Comparison of ENCODE assay signal across 15 cellular contexts in the genomic region with DNA sequence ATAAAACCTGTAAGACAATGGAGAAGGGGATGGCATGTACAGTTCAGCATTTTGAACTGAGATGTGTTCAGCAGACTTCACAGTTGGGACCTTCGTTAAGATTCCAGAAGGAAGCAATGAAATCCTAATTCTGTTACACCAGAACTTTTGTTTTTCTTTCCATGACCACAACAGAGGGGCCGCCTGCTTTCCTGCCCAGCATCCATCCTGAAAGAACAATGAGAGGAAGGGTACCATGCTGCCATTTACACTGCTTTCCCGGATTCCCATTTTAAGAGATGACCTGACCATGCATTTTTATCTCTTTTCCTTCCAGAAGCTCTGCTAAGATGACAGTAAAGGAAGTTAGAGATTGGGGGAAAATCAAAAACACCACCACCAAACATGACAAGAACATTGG.
DNase-seq lines count a peak whose midpoint lies in the region; ATAC-seq and TF ChIP-seq lines count a peak whose summit lies in the region.
"Had no signal": no experiment of that assay in that cellular context is flagged by ENCODE, and none has a peak within 500 bp of the region (broad histone marks: within the 10 kb centered on the region; RNA-seq: fewer than 3 reads in every experiment).

No MANE protein-coding gene starts in this region.

- CTCF ChIA-PET in CD8-positive, alpha-beta T cell (lab: Charles Lee), result interaction anchor here (0.8 to 1.1 kb wide), 2 partner anchors 10 to 47 kb away, joined by 3 read pairs; no protein-coding TSS in a partner anchor
- CTCF ChIA-PET in PC-3 (lab: Charles Lee), result no interaction called here

- POLR2A ChIA-PET in CD8-positive, alpha-beta T cell (lab: Charles Lee), result interaction anchor here (0.7 to 1.4 kb wide), 4 partner anchors 8 to 33 kb away, joined by 3 to 5 read pairs (median 4); no protein-coding TSS in a partner anchor
- POLR2A ChIA-PET in PC-3 (lab: Charles Lee; ENCODE audit: unreplicated experiment), result no interaction called here

- H4K20me1 ChIP-seq in PC-3 (ENCODE audit: low read length) (no peaks in the 10 kb centered on the region), neural progenitor cell (ENCODE audit: low read depth) (peaks cover 9% of the 10 kb centered on the region)

- H3K27ac ChIP-seq in CD8-positive, alpha-beta T cell (ENCODE audit: low read depth, low read length), result no peak overlapping the region
- H3K27ac ChIP-seq in PC-3 (ENCODE audit: low read length) (peak overlapping the region; percentile 97), neural progenitor cell (no peak overlapping the region)

- no TSS peak for BruUV-seq in PC-3 (replicated peaks; lab: Mats Ljungman, UMichigan)

- peak overlapping the region; percentile 92 for H3K27ac Mint-ChIP-seq in CD8-positive, alpha-beta T cell
- H3K27ac Mint-ChIP-seq in neural progenitor cell, result peak overlapping the region; percentile 24
- H3K27ac Mint-ChIP-seq: progenitor cell of endocrine pancreas had no signal

- H3F3A ChIP-seq in PC-3 (ENCODE audit: low read length, unreplicated experiment) (no peaks in the 10 kb centered on the region), neural progenitor cell (ENCODE audit: low read depth) (peaks cover 8% of the 10 kb centered on the region)

- no peak for DNase-seq in CD8-positive, alpha-beta T cell
- no peak for DNase-seq in PC-3
- peak; percentile 65 to 67 for DNase-seq in dermis microvascular lymphatic vessel endothelial cell (ENCODE audit: low read depth in 2 of 2)
- no peak for DNase-seq in neural progenitor cell (ENCODE audit: low spot score)
- DNase-seq in GDM1 (lab: John Stamatoyannopoulos, UW), result no peak
- no peak for DNase-seq in NCI-H226
- DNase-seq: activated gamma-delta T cell treated with Interleukin-2 at 50 U/mL for 16 hours, DMS153, KBM-7, left colon, NCI-H1048, SHP77 had no signal

- H3K4me2 ChIP-seq in PC-3 (ENCODE audit: low read length), result 0 out of 2 replicates have a peak overlapping the region, but pooled peaks have one; percentile 68
- no peak overlapping the region for H3K4me2 ChIP-seq in neural progenitor cell

- H3K36me3 ChIP-seq in CD8-positive, alpha-beta T cell (ENCODE audit: insufficient read depth, low read length), result no peaks in the 10 kb centered on the region
- H3K36me3 ChIP-seq in PC-3 (ENCODE audit: low read depth, low read length) (no peaks in the 10 kb centered on the region), neural progenitor cell (no peaks in the 10 kb centered on the region)

- H3K9ac ChIP-seq in PC-3 (ENCODE audit: low read length) (no peak overlapping the region), neural progenitor cell (no peak overlapping the region)

- peak overlapping the region; percentile 1 for H3K4me3 Mint-ChIP-seq in CD8-positive, alpha-beta T cell
- no peak overlapping the region for H3K4me3 Mint-ChIP-seq in neural progenitor cell
- H3K4me3 Mint-ChIP-seq: brain had no signal

- H3K79me2 ChIP-seq in PC-3 (ENCODE audit: low read length) (peaks cover 78% of the 10 kb centered on the region), neural progenitor cell (ENCODE audit: low read depth) (peaks cover 62% of the 10 kb centered on the region)

- H3K9me3 ChIP-seq in CD8-positive, alpha-beta T cell (ENCODE audit: low read length), result no peaks in the 10 kb centered on the region
- no peaks in the 10 kb centered on the region for H3K9me3 ChIP-seq in PC-3 (ENCODE audit: low read length)
- no peaks in the 10 kb centered on the region for H3K9me3 ChIP-seq in neural progenitor cell (ENCODE audit: low read depth)

- H3K4me3 ChIP-seq in CD8-positive, alpha-beta T cell (ENCODE audit: low read depth, low read length), result no peak overlapping the region
- H3K4me3 ChIP-seq in PC-3 (ENCODE audit: low read length), result no peak overlapping the region
- H3K4me3 ChIP-seq in neural progenitor cell, result no peak overlapping the region

- no peaks in the 10 kb centered on the region for H3K27me3 Mint-ChIP-seq in CD8-positive, alpha-beta T cell (ENCODE audit: low read depth)
- no peaks in the 10 kb centered on the region for H3K27me3 Mint-ChIP-seq in neural progenitor cell (ENCODE audit: insufficient read depth, low read depth)
- H3K27me3 Mint-ChIP-seq: brain, progenitor cell of endocrine pancreas had no signal

- ATAC-seq in CD8-positive, alpha-beta T cell, result no peak
- no peak for ATAC-seq in PC-3
- no peak for ATAC-seq in GM18868 (IDR thresholded peaks at IDR 0.05; ENCODE audit: unreplicated experiment)
- ATAC-seq: left colon had no signal

- no peaks in the 10 kb centered on the region for H3K27me3 ChIP-seq in CD8-positive, alpha-beta T cell (ENCODE audit: insufficient read depth, low read length)
- H3K27me3 ChIP-seq in PC-3 (ENCODE audit: low read length) (no peaks in the 10 kb centered on the region), neural progenitor cell (no peaks in the 10 kb centered on the region)

- H3K9me3 Mint-ChIP-seq in CD8-positive, alpha-beta T cell, result no peaks in the 10 kb centered on the region
- peaks cover 6% of the 10 kb centered on the region for H3K9me3 Mint-ChIP-seq in neural progenitor cell

- no peaks in the 10 kb centered on the region for H3K9me2 ChIP-seq in PC-3 (replicated peaks; ENCODE audit: low read length)

- peaks cover 94% of the 10 kb centered on the region for H3K4me1 ChIP-seq in CD8-positive, alpha-beta T cell (ENCODE audit: insufficient read depth, low read length)
- H3K4me1 ChIP-seq in PC-3 (ENCODE audit: insufficient read depth, low read length) (peaks cover 95% of the 10 kb centered on the region), neural progenitor cell (peaks cover 38% of the 10 kb centered on the region)

- peaks cover 5% of the 10 kb centered on the region for H3K36me3 Mint-ChIP-seq in CD8-positive, alpha-beta T cell
- peaks cover 6% of the 10 kb centered on the region for H3K36me3 Mint-ChIP-seq in neural progenitor cell
- H3K36me3 Mint-ChIP-seq: brain had no signal

- intact Hi-C loops in CD8-positive, alpha-beta T cell (cut with DNase I, micrococcal nuclease), result loop anchor here in 1 of 2 experiments (1.0 kb wide), 2 partner anchors 9 to 10 kb away; no protein-coding TSS in a partner anchor
- intact Hi-C loops in PC-3 (cut with micrococcal nuclease), result loop anchor here (2.0 to 5.0 kb wide), 3 partner anchors 91 to 299 kb away; a partner anchor contains a TSS

- peaks cover 99% of the 10 kb centered on the region for H3K4me1 Mint-ChIP-seq in CD8-positive, alpha-beta T cell (ENCODE audit: low read depth)
- H3K4me1 Mint-ChIP-seq in neural progenitor cell, result peaks cover 70% of the 10 kb centered on the region

- TF ChIP-seq CTCF in CD8-positive, alpha-beta T cell (IDR thresholded peaks at IDR 0.05), result no peak
- TF ChIP-seq CTCF in PC-3 (conservative IDR thresholded peaks at IDR 0.05; ENCODE audit: low read depth, low read length), result no peak
- TF ChIP-seq CTCF in neural progenitor cell (IDR thresholded peaks at IDR 0.05), result no peak

- H2AFZ ChIP-seq in PC-3 (ENCODE audit: low read length) (no peak overlapping the region), neural progenitor cell (replicated peaks) (no peak overlapping the region)

Comparison
In these comparisons a context has a peak if more than half of its experiments do, and no peak if none do; other contexts are left out.
1. DNase-seq: peak in dermis microvascular lymphatic vessel endothelial cell (2 of 2); none in CD8-positive, alpha-beta T cell (0 of 7), PC-3 (single experiment), neural progenitor cell (single experiment), GDM1 (single experiment) and NCI-H226 (single experiment).